Comparison of ENCODE assay signal across 37 cellular contexts in genomic region chr13:31681133-31681532, GRCh38. TPM values are rescaled to one million over a fixed set of nuclear protein-coding genes. Genes with fewer than 3 reads are reported as not detected.
"Had no signal": no experiment of that assay in that cellular context is flagged by ENCODE, and none has a peak within 500 bp of the region (broad histone marks: within the 10 kb centered on the region; RNA-seq: fewer than 3 reads in every experiment).

No MANE protein-coding gene starts in this region.

- H3K9me3 ChIP-seq: MG63 had no signal

- H3K27me3 ChIP-seq: MG63 had no signal

- H3K36me3 ChIP-seq: MG63 had no signal

- H3K9ac ChIP-seq: KMS-11 had no signal

- H3K27ac ChIP-seq: KMS-11 had no signal

- DNase-seq: Karpas-422, Kasumi-1, KG1, MG63, MM.1S, MV-4-11, NCI-H1048, NCI-H1092, NCI-H1092 treated with DMSO at 0.1 percent for 48 hours, NCI-H1105, NCI-H1105 treated with DMSO at 0.1 percent for 48 hours, NCI-H1417, NCI-H1417 treated with DMSO at 0.1 percent for 48 hours, NCI-H1436, NCI-H1436 treated with DMSO at 0.1 percent for 48 hours, NCI-H146, NCI-H1694 treated with DMSO at 0.1 percent for 48 hours, NCI-H187, NCI-H187 treated with DMSO at 0.1 percent for 48 hours, NCI-H1930, NCI-H2029, NCI-H2029 treated with DMSO at 0.1 percent for 48 hours, NCI-H2081, NCI-H2081 treated with DMSO at 0.1 percent for 48 hours, NCI-H2107, NCI-H2171, NCI-H2171 treated with DMSO at 0.1 percent for 48 hours, NCI-H2227 treated with DMSO at 0.1 percent for 48 hours, NCI-H226, NCI-H345, NCI-H446, NCI-H446 treated with DMSO at 0.1 percent for 48 hours, NCI-H510A, NCI-H510A treated with DMSO at 0.1 percent for 48 hours, NCI-H524 had no signal

- H3K4me3 ChIP-seq: MG63 had no signal

- H3K4me2 ChIP-seq: KMS-11 had no signal

RNA-seq across cellular contexts. Expression of gene RXFP2, which starts 58.2 kb away (rescaled TPM):
- total RNA-seq: LHCN-M2 had no signal
